11 cellular contexts compared by ENCODE assay signal in the genomic region with DNA sequence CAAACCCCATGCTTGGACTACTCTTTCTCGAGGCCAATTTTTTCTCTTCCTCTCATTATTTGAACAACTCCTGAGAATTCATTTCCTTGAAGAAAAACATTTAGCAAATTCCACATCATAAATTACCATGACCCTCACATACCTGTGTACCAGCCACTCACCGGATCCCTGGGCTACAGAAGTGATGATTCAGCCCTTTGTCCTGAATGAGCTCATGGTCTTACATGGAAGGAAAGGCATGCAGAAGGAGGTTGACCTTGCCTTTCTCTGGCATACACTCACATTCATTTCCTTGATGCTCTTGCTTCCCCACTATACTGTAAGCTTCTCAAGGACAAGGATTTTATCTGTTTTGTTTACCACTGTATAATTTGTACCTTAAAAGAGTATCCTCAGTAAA.
DNase-seq lines count a peak whose midpoint lies in the region; ATAC-seq and TF ChIP-seq lines count a peak whose summit lies in the region.
"Had no signal": no experiment of that assay in that cellular context is flagged by ENCODE, and none has a peak within 500 bp of the region (broad histone marks: within the 10 kb centered on the region; RNA-seq: fewer than 3 reads in every experiment).

No MANE protein-coding gene starts in this region.

- DNase-seq in A172 (ENCODE audit: low spot score) (peak; percentile 91), HK-2 (ENCODE audit: unreplicated experiment) (peak; percentile 30), astrocyte of the hippocampus (ENCODE audit: low read depth, low spot score) (peak; percentile 96), iris pigment epithelial cell (ENCODE audit: low read depth) (peak; percentile 96), ascending aorta (ENCODE audit: low spot score in 2 of 2) (no peak), Ammon's horn (ENCODE audit: low spot score) (no peak), sigmoid colon (no peak)
- DNase-seq: NCI-H2081 treated with DMSO at 0.1 percent for 48 hours had no signal

- no peak for ATAC-seq in HG02571 (IDR thresholded peaks at IDR 0.05; ENCODE audit: unreplicated experiment)

- no peak for TF ChIP-seq POLR2A in sigmoid colon (IDR thresholded peaks at IDR 0.05)

- H3K36me3 ChIP-seq in ascending aorta (no peaks in the 10 kb centered on the region), sigmoid colon (no peaks in the 10 kb centered on the region)
- H3K36me3 ChIP-seq: BLaER1 treated with 17β-estradiol and CSF1 and Interleukin-3, amounts not matched to agents 10 nM and 100 nM had no signal

- H3K4me3 ChIP-seq in ascending aorta (no peak overlapping the region), sigmoid colon (no peak overlapping the region)
- H3K4me3 ChIP-seq: BLaER1 treated with 17β-estradiol and CSF1 and Interleukin-3, amounts not matched to agents 10 nM and 100 nM had no signal

- WGBS in sigmoid colon, 2 donors: 59 to 72% methylated on average over 2 of the region's 2 CpGs

- TF ChIP-seq CTCF in ascending aorta (IDR thresholded peaks at IDR 0.05): no peak
- TF ChIP-seq CTCF in sigmoid colon (IDR thresholded peaks at IDR 0.05): no peak

- TF ChIP-seq EP300 in sigmoid colon (IDR thresholded peaks at IDR 0.05): no peak

- H3K27ac ChIP-seq in ascending aorta (no peak overlapping the region), sigmoid colon (no peak overlapping the region)
- H3K27ac ChIP-seq: BLaER1 treated with 17β-estradiol and CSF1 and Interleukin-3, amounts not matched to agents 10 nM and 100 nM; parathyroid adenoma had no signal

- H3K27me3 ChIP-seq in ascending aorta (no peaks in the 10 kb centered on the region), sigmoid colon (no peaks in the 10 kb centered on the region)
- H3K27me3 ChIP-seq: BLaER1 treated with 17β-estradiol and CSF1 and Interleukin-3, amounts not matched to agents 10 nM and 100 nM had no signal

- intact Hi-C loops in ascending aorta (cut with DNase I) (no loop called here), sigmoid colon (cut with DNase I) (no loop called here)

- H3K4me1 ChIP-seq in ascending aorta (peaks cover 0 to 7% of the 10 kb centered on the region in 2 donors), sigmoid colon (peaks cover 0 to 15% (median 3%) of the 10 kb centered on the region in 4 donors)
- H3K4me1 ChIP-seq: parathyroid adenoma had no signal

- H3K9me3 ChIP-seq in ascending aorta: no peaks in the 10 kb centered on the region
- no peaks in the 10 kb centered on the region for H3K9me3 ChIP-seq in sigmoid colon

Comparison
In these comparisons a context has a peak if more than half of its experiments do, and no peak if none do; other contexts are left out.
1. DNase-seq: peak in A172 (single experiment), HK-2 (single experiment), astrocyte of the hippocampus (single experiment) and iris pigment epithelial cell (single experiment); none in ascending aorta (0 of 2), Ammon's horn (single experiment) and sigmoid colon (single experiment).